In genomic region chr6:710601-711571, GRCh38 we compare ENCODE assay signal across 8 cellular contexts. TPM values are rescaled to one million over a fixed set of nuclear protein-coding genes. Genes with fewer than 3 reads are reported as not detected.
A peak's percentile ranks its signal among the peaks of the same experiment; 100 is the strongest.
DNase-seq lines count a peak whose midpoint lies in the region; ATAC-seq and TF ChIP-seq lines count a peak whose summit lies in the region.

No MANE protein-coding gene starts in this region.

- intact Hi-C loops in adrenal gland (cut with DNase I) (loop anchor here in 1 of 2 donors (10.0 kb wide), 1 partner anchor 116 kb away; no protein-coding TSS in a partner anchor), left cardiac atrium (cut with DNase I) (no loop called here), uterus (cut with DNase I; ENCODE audit: low total_unique reads) (no loop called here)

- peak overlapping the region; percentile 26; the same call in 1 of the 2 replicates for H3K27ac ChIP-seq in SJCRH30
- H3K27ac ChIP-seq in adrenal gland = peak overlapping the region; percentile 79 to 94 (median 92)
- peak overlapping the region; percentile 90 to 92 for H3K27ac ChIP-seq in uterus

- peak overlapping the region; percentile 58 for H3K4me3 ChIP-seq in SJCRH30
- H3K4me3 ChIP-seq in adrenal gland = peak overlapping the region in 3 of 4 donors; percentile 52 to 82 (median 78)
- H3K4me3 ChIP-seq in uterus = peak overlapping the region; percentile 52 to 62

- DNase-seq in Ammon's horn (ENCODE audit: low spot score) = peak; percentile 67
- DNase-seq in SJCRH30 = peak; percentile 22 to 34
- peak; percentile 55 to 75 (median 63) for DNase-seq in adrenal gland
- peak; percentile 60 for DNase-seq in left cardiac atrium
- DNase-seq in progenitor cell of endocrine pancreas (ENCODE audit: low spot score, unreplicated experiment) = peak; percentile 36
- DNase-seq in uterus = peak; percentile 53

- TF ChIP-seq CTCF in adrenal gland (IDR thresholded peaks at IDR 0.05) (no peak), progenitor cell of endocrine pancreas (IDR thresholded peaks at IDR 0.05; ENCODE audit: unreplicated experiment) (no peak), uterus (IDR thresholded peaks at IDR 0.05) (no peak)

- H3K9me3 ChIP-seq in SJCRH30 (replicated peaks) = no peaks in the 10 kb centered on the region
- H3K9me3 ChIP-seq in adrenal gland (replicated peaks in 1 of 3) = no peaks in the 10 kb centered on the region
- no peaks in the 10 kb centered on the region for H3K9me3 ChIP-seq in uterus

- ATAC-seq in GM19035 (IDR thresholded peaks at IDR 0.05; ENCODE audit: unreplicated experiment) = peak; percentile 86
- peak; percentile 82 for ATAC-seq in HG03280 (IDR thresholded peaks at IDR 0.05; ENCODE audit: unreplicated experiment)
- ATAC-seq in left cardiac atrium = peak; percentile 88 to 93

- H3K4me3 Mint-ChIP-seq in progenitor cell of endocrine pancreas (ENCODE audit: low read depth) = peak overlapping the region; percentile 68

- no peak overlapping the region for H3K27ac Mint-ChIP-seq in progenitor cell of endocrine pancreas

- no peaks in the 10 kb centered on the region for H3K36me3 Mint-ChIP-seq in progenitor cell of endocrine pancreas (ENCODE audit: insufficient read depth)

- H3K27me3 ChIP-seq in SJCRH30 (no peaks in the 10 kb centered on the region), adrenal gland (no peaks in the 10 kb centered on the region), uterus (no peaks in the 10 kb centered on the region)

- no peaks in the 10 kb centered on the region for H3K4me1 ChIP-seq in SJCRH30
- H3K4me1 ChIP-seq in adrenal gland (replicated peaks in 1 of 2) = peaks cover 4 to 7% of the 10 kb centered on the region in 2 donors
- H3K4me1 ChIP-seq in uterus = no peaks in the 10 kb centered on the region

- no peaks in the 10 kb centered on the region for H3K9me3 Mint-ChIP-seq in progenitor cell of endocrine pancreas (ENCODE audit: low read depth)

- H3K4me1 Mint-ChIP-seq in progenitor cell of endocrine pancreas (ENCODE audit: low read depth) = peaks cover 6% of the 10 kb centered on the region

- peaks cover 58% of the 10 kb centered on the region for H3K27me3 Mint-ChIP-seq in progenitor cell of endocrine pancreas

- H3K36me3 ChIP-seq in SJCRH30 (no peaks in the 10 kb centered on the region), adrenal gland (replicated peaks in 1 of 2) (no peaks in the 10 kb centered on the region), uterus (no peaks in the 10 kb centered on the region)

- 1 to 2% (median 1%) methylated on average over 29 to 55 of the region's 55 CpGs for WGBS in adrenal gland, 4 donors

- TF ChIP-seq POLR2A in adrenal gland (IDR thresholded peaks at IDR 0.05) (peak in 1 of 2 donors; percentile 65), uterus (IDR thresholded peaks at IDR 0.05) (peak; percentile 44 to 66)

RNA-seq across cellular contexts. Expression of gene EXOC2, which starts 17.9 kb away (rescaled TPM):
- 20.1 and 22.3 TPM in 2 replicates for total RNA-seq in SJCRH30 (2014; rRNA removed; shearing (Covaris generic))
- total RNA-seq in adrenal gland (10 to 100 TPM; 12.7 to 20.6 (median 18.7) TPM), left cardiac atrium (10 to 100 TPM; 13.3 to 14.8 TPM), progenitor cell of endocrine pancreas (24.4 and 24.8 TPM in 2 replicates), uterus (10 to 100 TPM; 12.3 to 27.0 (median 22.9) TPM)
- 10 to 100 TPM in 1 of 3 donors, 1 to 10 TPM in 2; 4.9 to 14.6 (median 5.1) TPM for polyA plus RNA-seq in adrenal gland

RNA-seq across cellular contexts. Expression of gene HUS1B, which starts 54.0 kb away (rescaled TPM):
- total RNA-seq in SJCRH30 (2014; rRNA removed; shearing (Covaris generic)) = 0.10 and 0.15 TPM in 2 replicates
- total RNA-seq in adrenal gland (1 to 10 TPM in 2 of 8 donors, under 1 TPM in 3, not detected in 3; 0.29 to 2.4 (median 0.61) TPM), left cardiac atrium (not detected), progenitor cell of endocrine pancreas (0.67 and 1.3 TPM in 2 replicates), uterus (1 to 10 TPM in 3 of 4 donors, not detected in 1; 1.5 to 2.8 (median 2.8) TPM)
- polyA plus RNA-seq in adrenal gland = under 1 TPM in 1 of 3 donors, not detected in 2; 0.27 TPM

Comparison
In these comparisons a context has a peak if more than half of its experiments do, and no peak if none do; other contexts are left out.
1. Peak in every context shown above with its lines: DNase-seq, ATAC-seq, H3K4me3 ChIP-seq and H3K27ac ChIP-seq.
2. H3K27ac ChIP-seq: peak in every context shown above with its lines; median percentile 92 in adrenal gland; 91 in uterus; 26 in SJCRH30.